ENCODE assay signal across 10 cellular contexts in the genomic region with DNA sequence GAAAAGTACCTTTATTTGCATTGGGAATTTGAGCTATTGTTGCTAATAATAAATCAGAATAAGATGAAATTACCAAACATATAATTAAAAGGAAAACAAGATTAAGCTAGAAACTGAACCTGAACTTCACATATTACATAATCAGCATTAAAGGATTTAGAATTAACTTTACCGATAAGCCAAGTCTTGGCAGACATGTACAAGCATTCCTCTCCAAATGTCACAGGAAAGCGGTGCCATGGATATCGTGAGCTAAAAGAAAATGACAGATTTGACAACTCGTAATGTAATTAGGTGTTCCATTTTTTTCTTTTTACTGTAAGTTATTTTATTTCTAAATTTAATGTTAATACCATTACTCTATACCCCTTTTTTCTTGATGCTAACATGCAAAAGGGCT. TPM values are rescaled to one million over a fixed set of nuclear protein-coding genes. Genes with fewer than 3 reads are reported as not detected.
"Had no signal": no experiment of that assay in that cellular context is flagged by ENCODE, and none has a peak within 500 bp of the region (broad histone marks: within the 10 kb centered on the region; RNA-seq: fewer than 3 reads in every experiment).

No MANE protein-coding gene starts in this region.

- H3K9me3 Mint-ChIP-seq: HFFc6 had no signal

- H3K36me3 ChIP-seq: HAP-1 had no signal

- H3K27me3 Mint-ChIP-seq: IgD-negative memory B cell had no signal

- H3K27ac Mint-ChIP-seq: HFFc6, IgD-negative memory B cell had no signal

- H3K9me3 ChIP-seq: HAP-1 had no signal

- DNase-seq: GOT3, H7, HFFc6, KBM-7 had no signal

- H3K27ac ChIP-seq: HL-60 had no signal

- H3K4me1 Mint-ChIP-seq: IgD-negative memory B cell had no signal

- ATAC-seq: HCT116, HepG2 had no signal

- H3K4me3 Mint-ChIP-seq: HFFc6, IgD-negative memory B cell had no signal

- H3K4me3 ChIP-seq: HAP-1 had no signal

RNA-seq across cellular contexts. Expression of a gene that starts 51.5 kb away (rescaled TPM):
- total RNA-seq: H4, HepG2, HFFc6 had no signal
- polyA plus RNA-seq: HepG2 had no signal
